16 cellular contexts compared by ENCODE assay signal in the genomic region with DNA sequence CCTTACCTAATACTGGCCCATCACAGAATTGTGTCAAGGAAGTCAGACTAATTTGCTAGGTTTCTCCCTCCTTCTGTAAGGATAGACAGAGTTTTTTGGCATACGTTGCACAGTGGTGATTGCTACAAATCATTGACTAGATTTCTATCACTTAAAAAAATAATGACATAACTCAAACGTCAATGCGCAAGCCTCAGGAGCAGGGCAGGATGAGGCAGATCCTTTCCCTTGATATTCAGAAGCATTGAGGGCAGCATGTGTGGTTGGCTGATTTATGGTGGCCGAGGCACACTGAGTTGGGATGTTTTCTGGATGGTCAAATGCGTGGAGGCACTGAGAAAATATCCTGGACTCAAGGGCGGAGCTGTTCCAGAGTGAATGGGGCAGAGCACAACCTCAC. TPM values are rescaled to one million over a fixed set of nuclear protein-coding genes. Genes with fewer than 3 reads are reported as not detected.
"Had no signal": no experiment of that assay in that cellular context is flagged by ENCODE, and none has a peak within 500 bp of the region (broad histone marks: within the 10 kb centered on the region; RNA-seq: fewer than 3 reads in every experiment).

No MANE protein-coding gene starts in this region.

- FAIRE-seq: astrocyte, pancreas had no signal

- H3K9me3 ChIP-seq: esophagus squamous epithelium, pancreas, stomach, testis had no signal

- H3K27me3 ChIP-seq: esophagus squamous epithelium, pancreas, stomach, testis had no signal

- DNase-seq: activated CD4-positive, alpha-beta memory T cell treated with anti-CD3 and anti-CD28 coated beads for 36 hours; activated CD4-positive, alpha-beta T cell treated with anti-CD3 and anti-CD28 coated beads for 36 hours; activated CD8-positive, alpha-beta memory T cell treated with anti-CD3 and anti-CD28 coated beads, Interleukin-2, amount 10 ng/mL, durations not matched to agents 7 days and 5 days; activated naive CD4-positive, alpha-beta T cell treated with anti-CD3 and anti-CD28 coated beads, Interleukin-2, amount 10 ng/mL, durations not matched to agents 7 days and 5 days; activated T-cell treated with anti-CD3 and anti-CD28 coated beads, Interleukin-2, amount 50 U/mL, for 1 hour; esophagus squamous epithelium; immature natural killer cell; naive thymus-derived CD4-positive, alpha-beta T cell; pancreas; stimulated activated CD4-positive, alpha-beta T cell treated with anti-CD3 and anti-CD28 coated beads, Interleukin-1b, Interleukin-23, amount 100 ng/mL, for 48 hours; stomach; T-helper 17 cell; testis had no signal

- H3K27ac ChIP-seq: pancreas, stomach, testis had no signal

- H3K4me1 Mint-ChIP-seq: activated CD4-positive, alpha-beta T cell treated with anti-CD3 and anti-CD28 coated beads for 36 hours; activated CD8-positive, alpha-beta memory T cell treated with anti-CD3 and anti-CD28 coated beads, Interleukin-2, amount 10 ng/mL, durations not matched to agents 7 days and 5 days; activated naive CD4-positive, alpha-beta T cell treated with anti-CD3 and anti-CD28 coated beads, Interleukin-2, amount 10 ng/mL, durations not matched to agents 7 days and 5 days; immature natural killer cell; T-helper 17 cell had no signal

- H3K4me3 Mint-ChIP-seq: activated CD4-positive, alpha-beta memory T cell treated with anti-CD3 and anti-CD28 coated beads for 36 hours; activated CD4-positive, alpha-beta T cell treated with anti-CD3 and anti-CD28 coated beads for 36 hours; activated CD8-positive, alpha-beta memory T cell treated with anti-CD3 and anti-CD28 coated beads, Interleukin-2, amount 10 ng/mL, durations not matched to agents 7 days and 5 days; activated naive CD4-positive, alpha-beta T cell treated with anti-CD3 and anti-CD28 coated beads, Interleukin-2, amount 10 ng/mL, durations not matched to agents 7 days and 5 days; immature natural killer cell; naive thymus-derived CD4-positive, alpha-beta T cell; T-helper 17 cell had no signal

- H3K27ac Mint-ChIP-seq: activated CD4-positive, alpha-beta memory T cell treated with anti-CD3 and anti-CD28 coated beads for 36 hours; activated CD4-positive, alpha-beta T cell treated with anti-CD3 and anti-CD28 coated beads for 36 hours; activated CD8-positive, alpha-beta memory T cell treated with anti-CD3 and anti-CD28 coated beads, Interleukin-2, amount 10 ng/mL, durations not matched to agents 7 days and 5 days; activated naive CD4-positive, alpha-beta T cell treated with anti-CD3 and anti-CD28 coated beads, Interleukin-2, amount 10 ng/mL, durations not matched to agents 7 days and 5 days; activated T-helper 2 cell treated with anti-CD3 and anti-CD28 coated beads, Interferon-gamma antibody, Interleukin-2, Interleukin-4, amounts not matched to agents 10 μg/mL and 5 μg/mL and 100 μg/mL, durations not matched to agents 14 hours and 24 hours and 36 hours; immature natural killer cell; naive thymus-derived CD4-positive, alpha-beta T cell; T-helper 17 cell had no signal

- ATAC-seq: activated CD4-positive, alpha-beta T cell treated with anti-CD3 and anti-CD28 coated beads for 36 hours; activated CD8-positive, alpha-beta memory T cell treated with anti-CD3 and anti-CD28 coated beads, Interleukin-2, amount 10 ng/mL, durations not matched to agents 7 days and 5 days; naive thymus-derived CD4-positive, alpha-beta T cell; T-helper 17 cell had no signal

- H3K9me3 Mint-ChIP-seq: activated CD4-positive, alpha-beta memory T cell treated with anti-CD3 and anti-CD28 coated beads for 36 hours; activated naive CD4-positive, alpha-beta T cell treated with anti-CD3 and anti-CD28 coated beads, Interleukin-2, amount 10 ng/mL, durations not matched to agents 7 days and 5 days; activated T-helper 2 cell treated with anti-CD3 and anti-CD28 coated beads, Interferon-gamma antibody, Interleukin-2, Interleukin-4, amounts not matched to agents 10 μg/mL and 5 μg/mL and 100 μg/mL, durations not matched to agents 14 hours and 24 hours and 36 hours had no signal

- H3K4me1 ChIP-seq: pancreas had no signal

- H3K36me3 ChIP-seq: esophagus squamous epithelium, pancreas, stomach had no signal

- H3K4me3 ChIP-seq: esophagus squamous epithelium, lung, pancreas, stomach, testis had no signal

- H3K36me3 Mint-ChIP-seq: activated CD4-positive, alpha-beta memory T cell treated with anti-CD3 and anti-CD28 coated beads for 36 hours; activated CD8-positive, alpha-beta memory T cell treated with anti-CD3 and anti-CD28 coated beads, Interleukin-2, amount 10 ng/mL, durations not matched to agents 7 days and 5 days; activated naive CD4-positive, alpha-beta T cell treated with anti-CD3 and anti-CD28 coated beads, Interleukin-2, amount 10 ng/mL, durations not matched to agents 7 days and 5 days; immature natural killer cell; naive thymus-derived CD4-positive, alpha-beta T cell had no signal

RNA-seq across cellular contexts. Expression of gene THSD4, which starts 14.4 kb away (rescaled TPM):
- total RNA-seq: activated CD4-positive, alpha-beta memory T cell treated with anti-CD3 and anti-CD28 coated beads for 36 hours; activated CD4-positive, alpha-beta T cell treated with anti-CD3 and anti-CD28 coated beads for 36 hours; activated CD8-positive, alpha-beta memory T cell treated with anti-CD3 and anti-CD28 coated beads, Interleukin-2, amount 10 ng/mL, durations not matched to agents 7 days and 5 days; activated T-helper 2 cell treated with anti-CD3 and anti-CD28 coated beads, Interferon-gamma antibody, Interleukin-2, Interleukin-4, amounts not matched to agents 10 μg/mL and 5 μg/mL and 100 μg/mL, durations not matched to agents 14 hours and 24 hours and 36 hours; naive thymus-derived CD4-positive, alpha-beta T cell; T-helper 17 cell had no signal
- polyA plus RNA-seq: immature natural killer cell; naive thymus-derived CD4-positive, alpha-beta T cell had no signal
